In the genomic region with DNA sequence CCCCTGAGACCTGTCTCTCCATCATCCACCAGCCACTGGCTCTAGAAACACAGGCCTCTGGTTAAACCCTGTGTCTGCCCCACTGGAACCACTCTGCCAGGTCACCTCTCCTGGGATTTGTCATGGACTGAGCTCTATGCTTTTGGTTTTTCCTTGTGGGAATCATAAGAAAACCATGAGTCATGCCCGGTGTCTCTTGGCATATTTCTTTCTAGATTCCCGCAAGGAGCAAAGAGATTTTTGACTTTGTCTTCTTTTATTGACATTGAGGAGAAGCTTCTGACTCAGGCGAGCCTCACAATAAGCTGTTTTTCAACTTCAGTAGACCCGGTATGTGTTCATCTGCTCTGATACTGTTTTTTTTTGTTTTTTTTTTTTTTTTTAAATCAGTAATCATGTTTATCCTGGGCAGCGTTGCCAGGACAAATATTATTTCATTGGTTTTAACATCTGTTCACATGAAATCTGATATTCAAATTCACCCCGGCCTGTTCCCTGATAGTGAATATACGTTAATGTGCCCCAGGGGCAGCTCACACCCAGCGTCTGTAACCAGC, we compare ENCODE assay signal across 14 cellular contexts.
DNase-seq lines count a peak whose midpoint lies in the region; ATAC-seq, FAIRE-seq and TF ChIP-seq lines count a peak whose summit lies in the region.
"Had no signal": no experiment of that assay in that cellular context is flagged by ENCODE, and none has a peak within 500 bp of the region (broad histone marks: within the 10 kb centered on the region; RNA-seq: fewer than 3 reads in every experiment).

No MANE protein-coding gene starts in this region.

- H3K27ac ChIP-seq in keratinocyte (ENCODE audit: control insufficient read depth, insufficient read depth, low read length), result peak overlapping the region; percentile 78
- H3K27ac ChIP-seq: ovary had no signal

- no peak for ATAC-seq in HG03108 (IDR thresholded peaks at IDR 0.05; ENCODE audit: unreplicated experiment)
- ATAC-seq: activated CD8-positive, alpha-beta memory T cell treated with anti-CD3 and anti-CD28 coated beads, Interleukin-2, amount 10 ng/mL, durations not matched to agents 7 days and 5 days had no signal

- H3K9ac ChIP-seq in adipocyte (ENCODE audit: low read length) (peak overlapping the region; percentile 17), keratinocyte (ENCODE audit: control insufficient read depth, extremely low read depth, insufficient read depth, low read length) (peak overlapping the region; percentile 25)

- H3K4me2 ChIP-seq in keratinocyte (ENCODE audit: control insufficient read depth, extremely low read depth, insufficient read depth, low read depth, low read length), result peak overlapping the region; percentile 58

- H2AFZ ChIP-seq in keratinocyte (ENCODE audit: control insufficient read depth, low read length), result peak overlapping the region; percentile 17

- FAIRE-seq in keratinocyte (lab: Jason Lieb, UNC), result peak; percentile 76

- H3K9me3 ChIP-seq in adipocyte (ENCODE audit: control insufficient read depth, low read length) (no peaks in the 10 kb centered on the region), keratinocyte (ENCODE audit: control insufficient read depth, low read depth, low read length) (no peaks in the 10 kb centered on the region)
- H3K9me3 ChIP-seq: Caco-2, ovary had no signal

- dilution Hi-C loops in keratinocyte (cut with MboI; ENCODE audit: extremely low pct_ligation_motif_present, low sequenced_read_pairs), result loop anchor here (5.0 kb wide), 1 partner anchor 56 kb away; no protein-coding TSS in a partner anchor

- DNase-seq in AG08395 (ENCODE audit: low spot score) (peak; percentile 73), HS-5 (ENCODE audit: low read depth) (peak; percentile 89), adipocyte (ENCODE audit: low read depth) (peak; percentile 80), keratinocyte (ENCODE audit: low read depth, low spot score) (peak; percentile 64), mesenteric fat pad (ENCODE audit: low spot score) (no peak), RKO (ENCODE audit: low spot score) (no peak), ecto neural progenitor cell (ENCODE audit: low spot score) (no peak)
- DNase-seq: activated CD8-positive, alpha-beta memory T cell treated with anti-CD3 and anti-CD28 coated beads, Interleukin-2, amount 10 ng/mL, durations not matched to agents 7 days and 5 days; Caco-2; caudate nucleus; H7; NCI-H146; ovary had no signal

- no peaks in the 10 kb centered on the region for H3K9me1 ChIP-seq in keratinocyte (ENCODE audit: control insufficient read depth, extremely low read depth, insufficient read depth, low read length)

- no peak overlapping the region for H3K4me3 ChIP-seq in adipocyte (ENCODE audit: low read length)
- no peak overlapping the region for H3K4me3 ChIP-seq in keratinocyte (ENCODE audit: control insufficient read depth in 2 of 3, extremely low read depth in 1 of 3, insufficient read depth in 2 of 3, low read depth in 1 of 3, low read length in 3 of 3)
- H3K4me3 ChIP-seq: ovary had no signal

- H3K27me3 ChIP-seq in adipocyte (replicated peaks; ENCODE audit: control insufficient read depth, insufficient read depth, low read length), result no peaks in the 10 kb centered on the region
- no peaks in the 10 kb centered on the region for H3K27me3 ChIP-seq in keratinocyte (ENCODE audit: control insufficient read depth, extremely low read depth, insufficient read depth, low read length)
- H3K27me3 ChIP-seq: ovary had no signal

- H3K36me3 ChIP-seq in adipocyte (ENCODE audit: control insufficient read depth, insufficient read depth, low read length, severe bottlenecking) (no peaks in the 10 kb centered on the region), keratinocyte (ENCODE audit: control insufficient read depth in 2 of 2, extremely low read depth in 1 of 2, insufficient read depth in 2 of 2, low read length in 2 of 2) (no peaks in the 10 kb centered on the region)
- H3K36me3 ChIP-seq: ovary had no signal

- no peaks in the 10 kb centered on the region for H4K20me1 ChIP-seq in keratinocyte (ENCODE audit: control insufficient read depth, extremely low read depth, insufficient read depth, low read length)

- TF ChIP-seq CTCF in keratinocyte (optimal IDR thresholded peaks at IDR 0.05 in 1 of 3, IDR thresholded peaks at IDR 0.05 in 1 of 3, conservative IDR thresholded peaks at IDR 0.05 in 1 of 3; ENCODE audit: extremely low read depth in 1 of 3, insufficient read depth in 2 of 3, low read length in 3 of 3), result no peak

- peaks cover 18% of the 10 kb centered on the region for H3K4me1 ChIP-seq in adipocyte (ENCODE audit: control insufficient read depth, insufficient read depth, low read length)
- peaks cover 18% of the 10 kb centered on the region for H3K4me1 ChIP-seq in keratinocyte (ENCODE audit: control insufficient read depth, extremely low read depth, insufficient read depth, low read length)
- H3K4me1 ChIP-seq: Caco-2 had no signal

- no peaks in the 10 kb centered on the region for H3K79me2 ChIP-seq in keratinocyte (ENCODE audit: control insufficient read depth, insufficient read depth, low read length)

Comparison
In these comparisons a context has a peak if more than half of its experiments do, and no peak if none do; other contexts are left out.
1. DNase-seq: peak in AG08395 (single experiment), HS-5 (single experiment), adipocyte (single experiment) and keratinocyte (single experiment); none in mesenteric fat pad (single experiment), RKO (single experiment) and ecto neural progenitor cell (single experiment).